Comparison of ENCODE assay signal across 1 cellular context in the genomic region with DNA sequence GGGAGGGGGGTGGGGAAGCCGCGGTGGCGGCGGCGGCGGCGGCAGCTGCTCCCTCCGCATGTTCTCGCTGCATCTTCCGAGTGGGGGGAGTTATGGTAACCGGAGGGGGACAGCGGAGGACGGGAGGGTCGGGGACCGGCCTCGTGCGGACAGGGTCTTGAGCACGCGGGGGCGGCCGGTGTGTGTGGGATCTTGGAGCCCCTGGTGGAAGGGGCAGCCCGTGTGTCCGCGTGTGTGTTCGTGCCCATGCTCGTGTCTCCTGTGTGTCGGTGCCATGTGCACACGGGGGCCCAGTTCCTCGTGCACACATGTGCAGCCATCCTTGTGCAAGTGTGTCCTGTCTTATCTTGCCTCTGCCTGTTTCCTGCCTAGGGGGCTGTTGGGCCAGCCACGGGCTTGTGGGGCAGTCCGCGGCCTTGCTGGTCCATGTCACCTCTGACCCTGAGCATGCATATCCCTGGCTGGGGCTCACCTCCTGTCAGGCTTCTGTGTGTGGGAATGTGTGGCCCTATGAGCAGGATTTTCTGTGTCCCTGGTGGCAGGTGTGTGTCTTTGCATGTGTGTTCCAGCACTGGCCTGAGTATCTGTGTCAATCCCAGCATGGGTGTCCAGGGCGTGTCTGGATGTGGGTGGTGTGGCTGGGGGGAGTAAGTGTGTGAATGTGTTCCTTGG.
TF ChIP-seq lines count a peak whose summit lies in the region.

No MANE protein-coding gene starts in this region.

TF ChIP-seq in endothelial cell of umbilical vein, 7 proteins besides CTCF, POLR2A, EP300 and RAD21:
- TF ChIP-seq, protein P1, sequence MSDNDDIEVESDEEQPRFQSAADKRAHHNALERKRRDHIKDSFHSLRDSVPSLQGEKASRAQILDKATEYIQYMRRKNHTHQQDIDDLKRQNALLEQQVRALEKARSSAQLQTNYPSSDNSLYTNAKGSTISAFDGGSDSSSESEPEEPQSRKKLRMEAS (IDR thresholded peaks at IDR 0.05; ENCODE audit: insufficient read depth, insufficient read length), result peak; percentile 63
- no peak for TF ChIP-seq GATA2 (IDR thresholded peaks at IDR 0.05; ENCODE audit: insufficient read depth, insufficient read length, low read depth, low read length)
